1 cellular context compared by ENCODE assay signal in the genomic region with DNA sequence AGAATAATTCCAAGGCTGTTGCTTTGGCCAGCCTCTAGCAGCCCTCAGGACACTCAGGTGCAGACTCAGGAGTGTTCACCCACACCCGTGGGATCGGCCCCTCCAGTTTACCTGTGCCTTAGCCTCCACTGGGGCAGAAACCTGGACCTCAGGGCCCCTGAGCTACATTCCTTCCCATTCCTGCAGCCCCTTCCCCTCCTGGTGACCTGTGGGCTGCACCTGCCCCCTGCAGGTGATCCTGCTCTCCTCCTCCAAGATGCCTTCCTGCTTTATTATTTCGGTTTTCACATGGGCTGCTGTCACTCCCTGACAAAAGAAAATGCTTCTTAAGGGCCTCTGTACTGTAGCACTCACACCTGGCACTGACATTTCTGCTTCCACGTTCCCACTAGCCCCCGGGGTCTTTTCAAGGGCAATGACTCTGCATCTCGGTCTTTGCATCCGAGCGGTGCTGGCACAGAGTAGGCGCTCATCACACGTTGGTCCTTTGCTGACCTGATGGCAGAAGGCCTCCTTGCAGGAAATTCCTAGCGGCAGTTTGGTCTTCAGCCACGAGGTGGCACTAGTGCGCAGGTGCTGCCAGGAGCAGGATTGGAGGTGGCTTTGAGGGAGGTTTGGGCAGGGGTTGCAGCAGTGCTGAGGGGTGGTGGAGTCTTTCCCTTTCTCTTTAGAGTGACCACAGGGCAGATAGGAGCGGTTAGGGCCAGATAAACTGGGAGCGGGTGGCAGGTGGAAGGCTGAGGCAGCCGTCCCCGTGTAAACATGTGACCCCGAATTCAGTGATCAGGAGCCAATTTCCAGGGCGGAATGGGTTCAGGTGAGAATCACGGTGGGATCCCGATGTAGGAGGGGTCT.
TF ChIP-seq lines count a peak whose summit lies in the region.

No MANE protein-coding gene starts in this region.

TF ChIP-seq in neural cell, 6 proteins besides CTCF, POLR2A, EP300 and RAD21 (continued from another document):
- no peak for TF ChIP-seq EZH2 (IDR thresholded peaks at IDR 0.05; ENCODE audit: borderline replicate concordance, insufficient read depth, low read length, poor library complexity, severe bottlenecking)
- no peak for TF ChIP-seq POLR2AphosphoS5 (IDR thresholded peaks at IDR 0.05)
- TF ChIP-seq TAF1 (IDR thresholded peaks at IDR 0.05; ENCODE audit: low read depth), result no peak
- peak; percentile 83 for TF ChIP-seq SMC3 (conservative IDR thresholded peaks at IDR 0.05; ENCODE audit: poor library complexity)
